ENCODE assay signal across 8 cellular contexts in genomic region chr14:21383848-21384493, GRCh38. TPM values are rescaled to one million over a fixed set of nuclear protein-coding genes. Genes with fewer than 3 reads are reported as not detected.
DNase-seq lines count a peak whose midpoint lies in the region; ATAC-seq lines count a peak whose summit lies in the region.

TSS of gene SUPT16H (minus strand) at chr14:21384019. CDS start at chr14:21383927, 92 bp downstream.

- H3K27me3 ChIP-seq in BLaER1 treated with 17β-estradiol and CSF1 and Interleukin-3, amounts not matched to agents 10 nM and 100 nM, result no peaks in the 10 kb centered on the region

- H3K9me3 ChIP-seq in BLaER1 treated with 17β-estradiol and CSF1 and Interleukin-3, amounts not matched to agents 10 nM and 100 nM (replicated peaks in 1 of 11), result no peaks in the 10 kb centered on the region

- H3K4me3 ChIP-seq in BLaER1 treated with 17β-estradiol and CSF1 and Interleukin-3, amounts not matched to agents 10 nM and 100 nM, result peak within 1 kb of the TSS; percentile 76 to 91 (median 88)

- ATAC-seq in GM19351 (IDR thresholded peaks at IDR 0.05; ENCODE audit: unreplicated experiment) (peak; percentile 86), HG03521 (IDR thresholded peaks at IDR 0.05; ENCODE audit: unreplicated experiment) (peak; percentile 82), left lobe of liver (peak; percentile 98)

- peak within 1 kb of the TSS; percentile 83 to 94 (median 89) for H3K4me2 ChIP-seq in BLaER1 treated with 17β-estradiol and CSF1 and Interleukin-3, amounts not matched to agents 10 nM and 100 nM

- H3K4me1 ChIP-seq in BLaER1 treated with 17β-estradiol and CSF1 and Interleukin-3, amounts not matched to agents 10 nM and 100 nM, result peaks cover 30 to 58% (median 48%) of the 10 kb centered on the region in 10 experiments

- peak within 1 kb of the TSS; percentile 94 to 99 (median 97) for H3K9ac ChIP-seq in BLaER1 treated with 17β-estradiol and CSF1 and Interleukin-3, amounts not matched to agents 10 nM and 100 nM

- DNase-seq in NCI-H748 (lab: John Stamatoyannopoulos, UW; ENCODE audit: unreplicated experiment) (peak; percentile 98), dedifferentiated amniotic fluid mesenchymal stem cell (ENCODE audit: extremely low spot score) (peak; percentile 96), left lobe of liver (ENCODE audit: low spot score) (peak; percentile 95)
- peak; percentile 93 for DNase-seq in activated CD4-positive, alpha-beta T cell treated with anti-CD3 and anti-CD28 coated beads, Interleukin-2, amount 50 U/mL, for 1 hour
- DNase-seq in stimulated activated CD4-positive, alpha-beta T cell treated with anti-CD3 and anti-CD28 coated beads, Interleukin-2, amount 100 ng/mL, for 4 hours (ENCODE audit: low read depth), result peak; percentile 94

- peaks cover 37 to 71% (median 57%) of the 10 kb centered on the region in 11 experiments for H3K36me3 ChIP-seq in BLaER1 treated with 17β-estradiol and CSF1 and Interleukin-3, amounts not matched to agents 10 nM and 100 nM

- peak within 1 kb of the TSS; percentile 96 to 99 (median 98) for H3K27ac ChIP-seq in BLaER1 treated with 17β-estradiol and CSF1 and Interleukin-3, amounts not matched to agents 10 nM and 100 nM

- peaks cover 24 to 46% (median 39%) of the 10 kb centered on the region in 11 experiments; a peak in 21 of 22 replicates for H4K20me1 ChIP-seq in BLaER1 treated with 17β-estradiol and CSF1 and Interleukin-3, amounts not matched to agents 10 nM and 100 nM

RNA-seq across cellular contexts. Expression of gene SUPT16H, which starts in this region (rescaled TPM):
- total RNA-seq in left lobe of liver, result 14.9 TPM

Comparison
In these comparisons a context has a peak if more than half of its experiments do, and no peak if none do; other contexts are left out.
1. Peak in every context shown above with its lines: DNase-seq, ATAC-seq, H3K4me3 ChIP-seq and H3K27ac ChIP-seq.